1 cellular context compared by ENCODE assay signal in the genomic region with DNA sequence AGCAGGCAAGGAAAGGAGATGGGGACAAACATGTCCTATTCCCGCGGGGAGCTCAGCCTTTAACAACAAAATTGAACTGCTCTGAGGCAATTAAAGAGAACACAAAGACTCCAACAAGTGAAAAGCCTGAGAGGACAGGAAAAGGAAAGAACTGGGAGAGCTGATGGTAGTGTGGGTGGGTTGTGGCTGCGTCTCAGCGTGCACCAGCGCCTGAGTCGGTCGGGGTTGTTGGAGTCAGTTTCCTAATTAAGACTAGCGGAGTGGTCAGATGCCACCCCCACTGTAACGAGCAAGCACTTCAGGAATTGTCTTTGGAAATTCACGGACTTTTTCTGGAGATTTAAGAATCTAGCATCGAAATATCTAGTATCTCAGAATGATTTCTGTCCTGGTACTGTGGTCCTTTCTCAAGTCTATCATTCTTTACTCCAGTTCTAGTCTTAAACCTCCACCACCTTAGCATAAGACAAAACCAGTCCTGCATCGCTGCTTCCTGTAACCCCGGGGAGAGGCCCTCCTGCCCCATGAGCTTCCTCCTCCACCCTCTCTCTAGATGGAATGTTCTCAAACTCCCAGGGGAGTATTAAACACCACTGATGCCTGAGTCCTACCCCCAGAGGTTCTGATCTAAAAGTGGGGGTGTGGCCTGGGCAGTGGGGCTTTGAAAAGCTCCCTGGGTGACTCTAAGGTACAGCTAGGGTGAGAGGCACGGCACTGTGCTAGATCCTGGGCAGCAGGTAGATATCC.
TF ChIP-seq lines count a peak whose summit lies in the region.

No MANE protein-coding gene starts in this region.

TF ChIP-seq in GM23338, 12 proteins besides CTCF, POLR2A, EP300 and RAD21:
- TF ChIP-seq, protein P1, sequence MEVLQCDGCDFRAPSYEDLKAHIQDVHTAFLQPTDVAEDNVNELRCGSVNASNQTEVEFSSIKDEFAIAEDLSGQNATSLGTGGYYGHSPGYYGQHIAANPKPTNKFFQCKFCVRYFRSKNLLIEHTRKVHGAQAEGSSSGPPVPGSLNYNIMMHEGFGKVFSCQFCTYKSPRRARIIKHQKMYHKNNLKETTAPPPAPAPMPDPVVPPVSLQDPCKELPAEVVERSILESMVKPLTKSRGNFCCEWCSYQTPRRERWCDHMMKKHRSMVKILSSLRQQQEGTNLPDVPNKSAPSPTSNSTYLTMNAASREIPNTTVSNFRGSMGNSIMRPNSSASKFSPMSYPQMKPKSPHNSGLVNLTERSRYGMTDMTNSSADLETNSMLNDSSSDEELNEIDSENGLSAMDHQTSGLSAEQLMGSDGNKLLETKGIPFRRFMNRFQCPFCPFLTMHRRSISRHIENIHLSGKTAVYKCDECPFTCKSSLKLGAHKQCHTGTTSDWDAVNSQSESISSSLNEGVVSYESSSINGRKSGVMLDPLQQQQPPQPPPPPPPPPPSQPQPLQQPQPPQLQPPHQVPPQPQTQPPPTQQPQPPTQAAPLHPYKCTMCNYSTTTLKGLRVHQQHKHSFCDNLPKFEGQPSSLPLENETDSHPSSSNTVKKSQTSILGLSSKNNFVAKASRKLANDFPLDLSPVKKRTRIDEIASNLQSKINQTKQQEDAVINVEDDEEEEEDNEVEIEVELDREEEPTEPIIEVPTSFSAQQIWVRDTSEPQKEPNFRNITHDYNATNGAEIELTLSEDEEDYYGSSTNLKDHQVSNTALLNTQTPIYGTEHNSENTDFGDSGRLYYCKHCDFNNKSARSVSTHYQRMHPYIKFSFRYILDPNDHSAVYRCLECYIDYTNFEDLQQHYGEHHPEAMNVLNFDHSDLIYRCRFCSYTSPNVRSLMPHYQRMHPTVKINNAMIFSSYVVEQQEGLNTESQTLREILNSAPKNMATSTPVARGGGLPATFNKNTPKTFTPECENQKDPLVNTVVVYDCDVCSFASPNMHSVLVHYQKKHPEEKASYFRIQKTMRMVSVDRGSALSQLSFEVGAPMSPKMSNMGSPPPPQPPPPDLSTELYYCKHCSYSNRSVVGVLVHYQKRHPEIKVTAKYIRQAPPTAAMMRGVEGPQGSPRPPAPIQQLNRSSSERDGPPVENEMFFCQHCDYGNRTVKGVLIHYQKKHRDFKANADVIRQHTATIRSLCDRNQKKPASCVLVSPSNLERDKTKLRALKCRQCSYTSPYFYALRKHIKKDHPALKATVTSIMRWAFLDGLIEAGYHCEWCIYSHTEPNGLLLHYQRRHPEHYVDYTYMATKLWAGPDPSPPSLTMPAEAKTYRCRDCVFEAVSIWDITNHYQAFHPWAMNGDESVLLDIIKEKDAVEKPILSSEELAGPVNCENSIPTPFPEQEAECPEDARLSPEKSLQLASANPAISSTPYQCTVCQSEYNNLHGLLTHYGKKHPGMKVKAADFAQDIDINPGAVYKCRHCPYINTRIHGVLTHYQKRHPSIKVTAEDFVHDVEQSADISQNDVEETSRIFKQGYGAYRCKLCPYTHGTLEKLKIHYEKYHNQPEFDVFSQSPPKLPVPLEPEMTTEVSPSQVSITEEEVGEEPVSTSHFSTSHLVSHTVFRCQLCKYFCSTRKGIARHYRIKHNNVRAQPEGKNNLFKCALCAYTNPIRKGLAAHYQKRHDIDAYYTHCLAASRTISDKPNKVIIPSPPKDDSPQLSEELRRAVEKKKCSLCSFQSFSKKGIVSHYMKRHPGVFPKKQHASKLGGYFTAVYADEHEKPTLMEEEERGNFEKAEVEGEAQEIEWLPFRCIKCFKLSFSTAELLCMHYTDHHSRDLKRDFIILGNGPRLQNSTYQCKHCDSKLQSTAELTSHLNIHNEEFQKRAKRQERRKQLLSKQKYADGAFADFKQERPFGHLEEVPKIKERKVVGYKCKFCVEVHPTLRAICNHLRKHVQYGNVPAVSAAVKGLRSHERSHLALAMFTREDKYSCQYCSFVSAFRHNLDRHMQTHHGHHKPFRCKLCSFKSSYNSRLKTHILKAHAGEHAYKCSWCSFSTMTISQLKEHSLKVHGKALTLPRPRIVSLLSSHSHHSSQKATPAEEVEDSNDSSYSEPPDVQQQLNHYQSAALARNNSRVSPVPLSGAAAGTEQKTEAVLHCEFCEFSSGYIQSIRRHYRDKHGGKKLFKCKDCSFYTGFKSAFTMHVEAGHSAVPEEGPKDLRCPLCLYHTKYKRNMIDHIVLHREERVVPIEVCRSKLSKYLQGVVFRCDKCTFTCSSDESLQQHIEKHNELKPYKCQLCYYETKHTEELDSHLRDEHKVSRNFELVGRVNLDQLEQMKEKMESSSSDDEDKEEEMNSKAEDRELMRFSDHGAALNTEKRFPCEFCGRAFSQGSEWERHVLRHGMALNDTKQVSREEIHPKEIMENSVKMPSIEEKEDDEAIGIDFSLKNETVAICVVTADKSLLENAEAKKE (CRISPR knock-in tag; IDR thresholded peaks at IDR 0.05): no peak
- TF ChIP-seq ZNF114 (CRISPR knock-in tag; IDR thresholded peaks at IDR 0.05) (no peak), CREB1 (CRISPR knock-in tag; IDR thresholded peaks at IDR 0.05; ENCODE audit: low read depth) (no peak)
